Comparison of ENCODE assay signal across 21 cellular contexts in genomic region chr18:31217455-31217854, GRCh38. TPM values are rescaled to one million over a fixed set of nuclear protein-coding genes. Genes with fewer than 3 reads are reported as not detected.
A peak's percentile ranks its signal among the peaks of the same experiment; 100 is the strongest.
DNase-seq lines count a peak whose midpoint lies in the region; ATAC-seq and TF ChIP-seq lines count a peak whose summit lies in the region.
"Had no signal": no experiment of that assay in that cellular context is flagged by ENCODE, and none has a peak within 500 bp of the region (broad histone marks: within the 10 kb centered on the region; RNA-seq: fewer than 3 reads in every experiment).

No MANE protein-coding gene starts in this region.

- peak; percentile 42 for DNase-seq in Calu3
- DNase-seq in HT-29 (ENCODE audit: low spot score), result peak; percentile 63
- peak; percentile 38 for DNase-seq in choroid plexus epithelial cell (ENCODE audit: low read depth)
- no peak for DNase-seq in nephron progenitor cell
- DNase-seq in lower lobe of right lung, result no peak
- no peak for DNase-seq in MG63
- DNase-seq: activated B cell treated with CpG ODN at 0.5 μM for 24 hours; activated CD4-positive, alpha-beta T cell treated with anti-CD3 and anti-CD28 coated beads, Interleukin-2, amount 50 U/mL, for 48 hours; activated CD8-positive, alpha-beta memory T cell treated with anti-CD3 and anti-CD28 coated beads, Interleukin-2, amount 50 U/mL, for 48 hours; activated naive CD8-positive, alpha-beta T cell treated with anti-CD3 and anti-CD28 coated beads, Interleukin-2, amount 10 ng/mL, durations not matched to agents 7 days and 5 days; cerebellar nuclear complex; erythroblast; foreskin melanocyte; KG1; NCI-H2081 treated with DMSO at 0.1 percent for 48 hours; ovary; T-helper 9 cell had no signal

- intact Hi-C loops in Calu3 (cut with micrococcal nuclease; ENCODE audit: unreplicated experiment) (no loop called here), lower lobe of right lung (cut with DNase I) (no loop called here)

- H3K27ac Mint-ChIP-seq in Calu3 (ENCODE audit: unreplicated experiment) (peak overlapping the region; percentile 51), nephron progenitor cell (peak overlapping the region; percentile 83)
- H3K27ac Mint-ChIP-seq: activated B cell treated with CpG ODN at 0.5 μM for 24 hours; activated naive CD8-positive, alpha-beta T cell treated with anti-CD3 and anti-CD28 coated beads, Interleukin-2, amount 10 ng/mL, durations not matched to agents 7 days and 5 days; memory B cell had no signal

- H3K4me3 Mint-ChIP-seq in Calu3 (ENCODE audit: low read depth, unreplicated experiment) (no peak overlapping the region), nephron progenitor cell (no peak overlapping the region)
- H3K4me3 Mint-ChIP-seq: activated B cell treated with CpG ODN at 0.5 μM for 24 hours; activated naive CD8-positive, alpha-beta T cell treated with anti-CD3 and anti-CD28 coated beads, Interleukin-2, amount 10 ng/mL, durations not matched to agents 7 days and 5 days; memory B cell had no signal

- H3K27ac ChIP-seq in lower lobe of right lung, result no peak overlapping the region
- H3K27ac ChIP-seq: ovary had no signal

- BruUV-seq in Calu3 (replicated peaks; lab: Mats Ljungman, UMichigan), result no TSS peak

- H3K4me1 ChIP-seq in lower lobe of right lung, result no peaks in the 10 kb centered on the region

- no peak overlapping the region for H3K4me3 ChIP-seq in choroid plexus epithelial cell (ENCODE audit: low read depth, low read length)
- no peak overlapping the region for H3K4me3 ChIP-seq in lower lobe of right lung
- no peak overlapping the region for H3K4me3 ChIP-seq in MG63
- H3K4me3 ChIP-seq: ovary had no signal

- H3K4me1 Mint-ChIP-seq in Calu3 (ENCODE audit: low read depth, unreplicated experiment), result peaks cover 31% of the 10 kb centered on the region
- H3K4me1 Mint-ChIP-seq in nephron progenitor cell, result peaks cover 18% of the 10 kb centered on the region
- H3K4me1 Mint-ChIP-seq: activated B cell treated with CpG ODN at 0.5 μM for 24 hours; activated naive CD8-positive, alpha-beta T cell treated with anti-CD3 and anti-CD28 coated beads, Interleukin-2, amount 10 ng/mL, durations not matched to agents 7 days and 5 days; memory B cell had no signal

- no peaks in the 10 kb centered on the region for H3K9me3 ChIP-seq in lower lobe of right lung
- H3K9me3 ChIP-seq in MG63, result no peaks in the 10 kb centered on the region
- H3K9me3 ChIP-seq: ovary had no signal

- H3K36me3 ChIP-seq in lower lobe of right lung, result no peaks in the 10 kb centered on the region
- H3K36me3 ChIP-seq in MG63, result no peaks in the 10 kb centered on the region
- H3K36me3 ChIP-seq: ovary had no signal

- no peaks in the 10 kb centered on the region for H3K27me3 Mint-ChIP-seq in Calu3 (ENCODE audit: unreplicated experiment)
- H3K27me3 Mint-ChIP-seq in nephron progenitor cell (ENCODE audit: low read depth, poor library complexity), result no peaks in the 10 kb centered on the region
- H3K27me3 Mint-ChIP-seq: activated B cell treated with CpG ODN at 0.5 μM for 24 hours; activated naive CD8-positive, alpha-beta T cell treated with anti-CD3 and anti-CD28 coated beads, Interleukin-2, amount 10 ng/mL, durations not matched to agents 7 days and 5 days; memory B cell had no signal

- CTCF ChIA-PET in Calu3 (lab: Charles Lee), result no interaction called here

- peaks cover 5% of the 10 kb centered on the region for H3K9me3 Mint-ChIP-seq in Calu3 (ENCODE audit: low read depth, unreplicated experiment)
- peaks cover 75% of the 10 kb centered on the region for H3K9me3 Mint-ChIP-seq in nephron progenitor cell

- no peaks in the 10 kb centered on the region for H3K27me3 ChIP-seq in lower lobe of right lung (ENCODE audit: low read depth)
- H3K27me3 ChIP-seq in MG63, result no peaks in the 10 kb centered on the region
- H3K27me3 ChIP-seq: ovary had no signal

- TF ChIP-seq CTCF in Calu3 (IDR thresholded peaks at IDR 0.05; ENCODE audit: unreplicated experiment), result no peak
- TF ChIP-seq CTCF in choroid plexus epithelial cell (conservative IDR thresholded peaks at IDR 0.05; ENCODE audit: low read depth, low read length), result no peak
- no peak for TF ChIP-seq CTCF in nephron progenitor cell (IDR thresholded peaks at IDR 0.05)
- TF ChIP-seq CTCF in lower lobe of right lung (IDR thresholded peaks at IDR 0.05), result no peak

- H3K36me3 Mint-ChIP-seq in Calu3 (ENCODE audit: insufficient read depth, unreplicated experiment) (peaks cover 6% of the 10 kb centered on the region), nephron progenitor cell (ENCODE audit: low read depth) (peaks cover 40% of the 10 kb centered on the region)
- H3K36me3 Mint-ChIP-seq: activated naive CD8-positive, alpha-beta T cell treated with anti-CD3 and anti-CD28 coated beads, Interleukin-2, amount 10 ng/mL, durations not matched to agents 7 days and 5 days; memory B cell had no signal

- ATAC-seq in HG02938 (IDR thresholded peaks at IDR 0.05; ENCODE audit: unreplicated experiment) (no peak), lower lobe of right lung (no peak)

RNA-seq across cellular contexts. Expression of gene DSC1, which starts 54.8 kb away (rescaled TPM):
- total RNA-seq in Calu3 (2022), result not detected in 2 replicates
- not detected in 2 replicates for total RNA-seq in HT-29 (2014; rRNA removed; shearing (Covaris generic))
- total RNA-seq in lower lobe of right lung, result not detected
- total RNA-seq in MG63 (2014; rRNA removed; shearing (Covaris generic); ENCODE audit: low replicate concordance), result not detected in 2 replicates
- total RNA-seq: activated B cell treated with CpG ODN at 0.5 μM for 24 hours, G401, subcutaneous adipose tissue had no signal

Comparison
In these comparisons a context has a peak if more than half of its experiments do, and no peak if none do; other contexts are left out.
1. DNase-seq: peak in Calu3 (single experiment), HT-29 (single experiment) and choroid plexus epithelial cell (single experiment); none in nephron progenitor cell (single experiment), lower lobe of right lung (single experiment) and MG63 (single experiment).